16 cellular contexts compared by ENCODE assay signal in genomic region chr10:125882596-125882995, GRCh38. TPM values are rescaled to one million over a fixed set of nuclear protein-coding genes. Genes with fewer than 3 reads are reported as not detected.
"Had no signal": no experiment of that assay in that cellular context is flagged by ENCODE, and none has a peak within 500 bp of the region (broad histone marks: within the 10 kb centered on the region; RNA-seq: fewer than 3 reads in every experiment).

No MANE protein-coding gene starts in this region.

- ATAC-seq: activated naive CD8-positive, alpha-beta T cell treated with anti-CD3 and anti-CD28 coated beads, Interleukin-2, amount 50 U/mL, for 24 hours; gastrocnemius medialis; stimulated activated effector memory CD8-positive, alpha-beta T cell treated with anti-CD3 and anti-CD28 coated beads, Interleukin-12 subunit alpha, Interleukin-12 subunit beta, amount 100 ng/mL, for 72 hours; T-cell had no signal

- H3K27me3 ChIP-seq: gastrocnemius medialis, tibial nerve, vagina had no signal

- H3K4me1 Mint-ChIP-seq: activated CD4-positive, alpha-beta memory T cell treated with anti-CD3 and anti-CD28 coated beads, Interleukin-2, amount 10 ng/mL, durations not matched to agents 7 days and 5 days; activated naive CD8-positive, alpha-beta T cell treated with anti-CD3 and anti-CD28 coated beads, Interleukin-2, amount 50 U/mL, for 24 hours; stimulated activated effector memory CD8-positive, alpha-beta T cell treated with anti-CD3 and anti-CD28 coated beads, Interleukin-12 subunit alpha, Interleukin-12 subunit beta, amount 100 ng/mL, for 72 hours; T-cell had no signal

- H3K9me3 Mint-ChIP-seq: activated CD4-positive, alpha-beta memory T cell treated with anti-CD3 and anti-CD28 coated beads, Interleukin-2, amount 10 ng/mL, durations not matched to agents 7 days and 5 days; activated naive CD8-positive, alpha-beta T cell treated with anti-CD3 and anti-CD28 coated beads, Interleukin-2, amount 50 U/mL, for 24 hours; stimulated activated effector memory CD8-positive, alpha-beta T cell treated with anti-CD3 and anti-CD28 coated beads, Interleukin-12 subunit alpha, Interleukin-12 subunit beta, amount 100 ng/mL, for 72 hours; T-cell had no signal

- H3K4me3 ChIP-seq: gastrocnemius medialis, mucosa of descending colon, tibial nerve, vagina had no signal

- H3K27ac ChIP-seq: gastrocnemius medialis, tibial nerve, vagina, VCaP had no signal

- DNase-seq: activated CD4-positive, alpha-beta memory T cell treated with anti-CD3 and anti-CD28 coated beads, Interleukin-2, amount 10 ng/mL, durations not matched to agents 7 days and 5 days; activated naive CD4-positive, alpha-beta T cell; activated naive CD8-positive, alpha-beta T cell treated with anti-CD3 and anti-CD28 coated beads, Interleukin-2, amount 50 U/mL, for 24 hours; activated T-cell treated with anti-CD3 and anti-CD28 coated beads, Interleukin-2, amount 50 U/mL, for 48 hours; gastrocnemius medialis; hippocampal formation; mammary epithelial cell; mucosa of descending colon; nephron progenitor cell; T-cell had no signal

- H3K4me1 ChIP-seq: tibial nerve, vagina had no signal

- H3K27me3 Mint-ChIP-seq: activated CD4-positive, alpha-beta memory T cell treated with anti-CD3 and anti-CD28 coated beads, Interleukin-2, amount 10 ng/mL, durations not matched to agents 7 days and 5 days; activated naive CD8-positive, alpha-beta T cell treated with anti-CD3 and anti-CD28 coated beads, Interleukin-2, amount 50 U/mL, for 24 hours; brain; T-cell had no signal

- H3K27ac Mint-ChIP-seq: activated CD4-positive, alpha-beta memory T cell treated with anti-CD3 and anti-CD28 coated beads, Interleukin-2, amount 10 ng/mL, durations not matched to agents 7 days and 5 days; activated naive CD8-positive, alpha-beta T cell treated with anti-CD3 and anti-CD28 coated beads, Interleukin-2, amount 50 U/mL, for 24 hours; nephron progenitor cell; stimulated activated effector memory CD8-positive, alpha-beta T cell treated with anti-CD3 and anti-CD28 coated beads, Interleukin-12 subunit alpha, Interleukin-12 subunit beta, amount 100 ng/mL, for 72 hours; T-cell had no signal

- H3K9me3 ChIP-seq: gastrocnemius medialis, mucosa of descending colon, tibial nerve, vagina had no signal

- H3K4me3 Mint-ChIP-seq: activated CD4-positive, alpha-beta memory T cell treated with anti-CD3 and anti-CD28 coated beads, Interleukin-2, amount 10 ng/mL, durations not matched to agents 7 days and 5 days; activated naive CD8-positive, alpha-beta T cell treated with anti-CD3 and anti-CD28 coated beads, Interleukin-2, amount 50 U/mL, for 24 hours; brain; nephron progenitor cell; stimulated activated effector memory CD8-positive, alpha-beta T cell treated with anti-CD3 and anti-CD28 coated beads, Interleukin-12 subunit alpha, Interleukin-12 subunit beta, amount 100 ng/mL, for 72 hours; T-cell had no signal

- H3K36me3 ChIP-seq: vagina had no signal

RNA-seq across cellular contexts. Expression of gene FANK1, which starts 13.8 kb away (rescaled TPM):
- total RNA-seq: skeletal muscle tissue had no signal
